18 cellular contexts compared by ENCODE assay signal in genomic region chr6:116518621-116519020, GRCh38. TPM values are rescaled to one million over a fixed set of nuclear protein-coding genes. Genes with fewer than 3 reads are reported as not detected.
"Had no signal": no experiment of that assay in that cellular context is flagged by ENCODE, and none has a peak within 500 bp of the region (broad histone marks: within the 10 kb centered on the region; RNA-seq: fewer than 3 reads in every experiment).

No MANE protein-coding gene starts in this region.

- DNase-seq: activated CD4-positive, alpha-beta T cell treated with anti-CD3 and anti-CD28 coated beads, Interleukin-2, amount 10 ng/mL, durations not matched to agents 7 days and 5 days; activated CD8-positive, alpha-beta memory T cell treated with anti-CD3 and anti-CD28 coated beads, Interleukin-2, amount 50 U/mL, for 48 hours; activated naive CD8-positive, alpha-beta T cell treated with anti-CD3 and anti-CD28 coated beads, Interleukin-2, amount 10 ng/mL, durations not matched to agents 7 days and 5 days; brain microvascular endothelial cell; cortex of kidney; effector CD4-positive, alpha-beta T cell; esophagus squamous epithelium; foreskin fibroblast; immature natural killer cell; lower lobe of right lung; midbrain; psoas muscle; stimulated activated naive CD8-positive, alpha-beta T cell treated with anti-CD3 and anti-CD28 coated beads, Interleukin-15, Interleukin-2, amounts not matched to agents 100 U/mL and 50 U/mL, for 24 hours; T-helper 17 cell had no signal

- H3K4me3 ChIP-seq: esophagus squamous epithelium, lower lobe of right lung, psoas muscle had no signal

RNA-seq across cellular contexts. Expression of gene CALHM5, which starts 7.2 kb away (rescaled TPM):
- total RNA-seq: activated CD4-positive, alpha-beta T cell treated with anti-CD3 and anti-CD28 coated beads, Interleukin-2, amount 10 ng/mL, durations not matched to agents 7 days and 5 days; activated naive CD8-positive, alpha-beta T cell treated with anti-CD3 and anti-CD28 coated beads, Interleukin-2, amount 10 ng/mL, durations not matched to agents 7 days and 5 days had no signal

RNA-seq across cellular contexts. Expression of gene TRAPPC3L, which starts 26.9 kb away (rescaled TPM):
- total RNA-seq: activated CD4-positive, alpha-beta T cell treated with anti-CD3 and anti-CD28 coated beads, Interleukin-2, amount 10 ng/mL, durations not matched to agents 7 days and 5 days; activated naive CD8-positive, alpha-beta T cell treated with anti-CD3 and anti-CD28 coated beads, Interleukin-2, amount 10 ng/mL, durations not matched to agents 7 days and 5 days; esophagus squamous epithelium; lower lobe of right lung; neural crest cell; osteocyte; psoas muscle had no signal

RNA-seq across cellular contexts. Expression of gene CALHM4, which starts 34.9 kb away (rescaled TPM):
- total RNA-seq: activated CD4-positive, alpha-beta T cell treated with anti-CD3 and anti-CD28 coated beads, Interleukin-2, amount 10 ng/mL, durations not matched to agents 7 days and 5 days; activated naive CD8-positive, alpha-beta T cell treated with anti-CD3 and anti-CD28 coated beads, Interleukin-2, amount 10 ng/mL, durations not matched to agents 7 days and 5 days; esophagus squamous epithelium; lower lobe of right lung; myocyte; neural crest cell; osteocyte; sciatic nerve; T-helper 17 cell had no signal

RNA-seq across cellular contexts. Expression of gene CALHM6, which starts 57.4 kb away (rescaled TPM):
- total RNA-seq: myocyte had no signal
